In the genomic region with DNA sequence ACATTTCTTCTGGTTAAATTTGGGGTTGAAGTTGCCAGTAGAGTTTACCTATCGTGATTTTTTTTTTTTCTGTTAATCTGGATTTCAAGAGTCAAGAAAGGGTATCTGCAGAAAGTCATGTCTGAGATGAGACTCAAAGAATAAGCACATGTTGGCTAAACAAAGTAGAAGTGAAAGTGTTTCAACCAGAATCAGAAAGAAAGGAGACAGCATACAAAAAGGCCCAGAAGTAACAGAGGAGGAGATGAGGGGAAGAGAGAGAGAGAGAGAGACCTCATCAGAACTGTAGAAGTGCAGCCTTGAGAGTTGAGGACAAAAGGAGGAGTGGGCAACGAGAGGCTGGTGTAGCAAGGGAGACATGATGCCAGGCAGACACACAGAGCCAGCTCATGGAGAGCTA, we compare ENCODE assay signal across 11 cellular contexts. TPM values are rescaled to one million over a fixed set of nuclear protein-coding genes. Genes with fewer than 3 reads are reported as not detected.
DNase-seq lines count a peak whose midpoint lies in the region; ATAC-seq lines count a peak whose summit lies in the region.
"Had no signal": no experiment of that assay in that cellular context is flagged by ENCODE, and none has a peak within 500 bp of the region (broad histone marks: within the 10 kb centered on the region; RNA-seq: fewer than 3 reads in every experiment).

No MANE protein-coding gene starts in this region.

- in situ Hi-C loops in G401 (cut with HindIII; ENCODE audit: low sequenced_read_pairs), result no loop called here

- no peak for DNase-seq in stimulated activated CD8-positive, alpha-beta memory T cell treated with anti-CD3 and anti-CD28 coated beads, Interleukin-4, amount 100 ng/mL, for 48 hours
- DNase-seq in NCI-H2029 (lab: John Stamatoyannopoulos, UW), result no peak
- no peak for DNase-seq in G401 (ENCODE audit: low spot score)
- no peak for DNase-seq in amniotic stem cell (lab: John Stamatoyannopoulos, UW)
- DNase-seq: NCI-H82, SJCRH30 had no signal

- ATAC-seq in GM18520 (IDR thresholded peaks at IDR 0.05; ENCODE audit: unreplicated experiment) (peak; percentile 42), GM21367 (IDR thresholded peaks at IDR 0.05; ENCODE audit: unreplicated experiment) (peak; percentile 68), HG02870 (IDR thresholded peaks at IDR 0.05; ENCODE audit: unreplicated experiment) (peak; percentile 85), HG03571 (IDR thresholded peaks at IDR 0.05; ENCODE audit: unreplicated experiment) (peak; percentile 44)
- ATAC-seq: esophagus mucosa had no signal

RNA-seq across cellular contexts. Expression of a gene that starts 54.9 kb away (rescaled TPM):
- total RNA-seq in G401 (2014; rRNA removed; shearing (Covaris generic)), result 1.4 and 4.0 TPM in 2 replicates
